In genomic region chr9:108125541-108125940, GRCh38 we compare ENCODE assay signal across 10 cellular contexts.
DNase-seq lines count a peak whose midpoint lies in the region; ATAC-seq and TF ChIP-seq lines count a peak whose summit lies in the region.
"Had no signal": no experiment of that assay in that cellular context is flagged by ENCODE, and none has a peak within 500 bp of the region (broad histone marks: within the 10 kb centered on the region; RNA-seq: fewer than 3 reads in every experiment).

No MANE protein-coding gene starts in this region.

- no peaks in the 10 kb centered on the region for H3K79me2 ChIP-seq in mesendoderm (ENCODE audit: control insufficient read depth, insufficient read depth, low read length)

- H3K27ac ChIP-seq in mesendoderm (ENCODE audit: low read depth, low read length): no peak overlapping the region
- no peak overlapping the region for H3K27ac ChIP-seq in spleen

- in situ Hi-C loops in KBM-7 (cut with MboI; ENCODE audit: low pct_unique_long_range_greater_than_20kb, low sequenced_read_pairs) (no loop called here), astrocyte of the cerebellum (cut with HindIII; ENCODE audit: low sequenced_read_pairs) (no loop called here)

- intact Hi-C loops in spleen (cut with DNase I; ENCODE audit: low total_unique reads): no loop called here

- no peak overlapping the region for H2BK120ac ChIP-seq in mesendoderm (ENCODE audit: low read depth, low read length)

- H3K23ac ChIP-seq in mesendoderm (ENCODE audit: low read length): no peak overlapping the region

- no peak overlapping the region for H2BK5ac ChIP-seq in mesendoderm (ENCODE audit: low read length)

- H2BK15ac ChIP-seq in mesendoderm (replicated peaks; ENCODE audit: low read depth): no peak overlapping the region

- DNase-seq in GM06990 (ENCODE audit: extremely low read depth, insufficient read length) (no peak), KBM-7 (peak; percentile 1), astrocyte of the cerebellum (ENCODE audit: low read depth) (no peak), mesendoderm (peak; percentile 21), spleen (no peak)
- DNase-seq: activated CD8-positive, alpha-beta memory T cell treated with anti-CD3 and anti-CD28 coated beads, Interleukin-2, amount 50 U/mL, for 48 hours; caudate nucleus; NCI-H2029 treated with DMSO at 0.1 percent for 48 hours had no signal

- H3K56ac ChIP-seq in mesendoderm (ENCODE audit: low read length): no peak overlapping the region

- no CpG with 5 or more reads among the region's 5 CpGs for WGBS in mesendoderm (ENCODE audit: extremely low coverage, insufficient coverage, low lambda C conversion rate)
- 86 to 96% (median 90%) methylated on average over 5 of the region's 5 CpGs for WGBS in spleen, 5 donors

- no peak for TF ChIP-seq POLR2A in spleen (IDR thresholded peaks at IDR 0.05)

- peak; percentile 69 for TF ChIP-seq CTCF in GM06990 (IDR thresholded peaks at IDR 0.05; ENCODE audit: insufficient read depth, low read length, poor library complexity, severe bottlenecking)
- TF ChIP-seq CTCF in astrocyte of the cerebellum (IDR thresholded peaks at IDR 0.05; ENCODE audit: low read depth, low read length, missing control alignments): peak; percentile 24
- peak in 2 of 11 experiments; percentile 12 to 14 for TF ChIP-seq CTCF in spleen (IDR thresholded peaks at IDR 0.05 in 8 of 11, conservative IDR thresholded peaks at IDR 0.05 in 3 of 11)

- no peak for ATAC-seq in GM21390 (IDR thresholded peaks at IDR 0.05; ENCODE audit: unreplicated experiment)
- ATAC-seq in GM18502 (IDR thresholded peaks at IDR 0.05; ENCODE audit: poor library complexity, unreplicated experiment): no peak

- H3K9me3 ChIP-seq in spleen: peaks cover 0 to 4% (median 0%) of the 10 kb centered on the region in 8 donors

- no peaks in the 10 kb centered on the region for H3K27me3 ChIP-seq in GM06990 (replicated peaks; ENCODE audit: control insufficient read depth, insufficient read depth, low read length)
- no peaks in the 10 kb centered on the region for H3K27me3 ChIP-seq in mesendoderm (ENCODE audit: insufficient read depth, low read length, poor library complexity)
- no peaks in the 10 kb centered on the region for H3K27me3 ChIP-seq in spleen (replicated peaks in 1 of 7)

- H3K4ac ChIP-seq in mesendoderm (ENCODE audit: low read depth, low read length): no peak overlapping the region

- H3K36me3 ChIP-seq in GM06990 (ENCODE audit: control insufficient read depth, insufficient read depth, low read length) (no peaks in the 10 kb centered on the region), mesendoderm (ENCODE audit: control insufficient read depth, insufficient read depth, low read length) (no peaks in the 10 kb centered on the region), spleen (no peaks in the 10 kb centered on the region)

- no peak overlapping the region for H2AK5ac ChIP-seq in mesendoderm (ENCODE audit: low read length)

- H3K4me1 ChIP-seq in mesendoderm (ENCODE audit: control insufficient read depth, low read depth, low read length): no peaks in the 10 kb centered on the region
- H3K4me1 ChIP-seq in spleen: peaks cover 0 to 3% (median 0%) of the 10 kb centered on the region in 6 donors

- H3K4me3 ChIP-seq in GM06990 (replicated peaks; ENCODE audit: low read depth, low read length): no peak overlapping the region
- H3K4me3 ChIP-seq in astrocyte of the cerebellum (ENCODE audit: low read depth, low read length): no peak overlapping the region
- no peak overlapping the region for H3K4me3 ChIP-seq in mesendoderm (ENCODE audit: low read length)
- no peak overlapping the region for H3K4me3 ChIP-seq in spleen

- H3K79me1 ChIP-seq in mesendoderm (ENCODE audit: low read length): no peaks in the 10 kb centered on the region

- no peak overlapping the region for H3K18ac ChIP-seq in mesendoderm (ENCODE audit: low read length)

- H4K5ac ChIP-seq in mesendoderm (ENCODE audit: low read length): no peak overlapping the region

- no peak overlapping the region for H3K4me2 ChIP-seq in mesendoderm (ENCODE audit: low read length)

- no peak overlapping the region for H3K9ac ChIP-seq in mesendoderm (ENCODE audit: low read length)

- no peak overlapping the region for H4K8ac ChIP-seq in mesendoderm (ENCODE audit: low read depth, low read length)

Comparison
In these comparisons a context has a peak if more than half of its experiments do, and no peak if none do; other contexts are left out.
1. DNase-seq: peak in KBM-7 (single experiment) and mesendoderm (single experiment); none in GM06990 (single experiment), astrocyte of the cerebellum (single experiment) and spleen (single experiment).